Comparison of ENCODE assay signal across 18 cellular contexts in genomic region chr2:119488245-119489182, GRCh38. TPM values are rescaled to one million over a fixed set of nuclear protein-coding genes. Genes with fewer than 3 reads are reported as not detected.
DNase-seq lines count a peak whose midpoint lies in the region; ATAC-seq and TF ChIP-seq lines count a peak whose summit lies in the region.
"Had no signal": no experiment of that assay in that cellular context is flagged by ENCODE, and none has a peak within 500 bp of the region (broad histone marks: within the 10 kb centered on the region; RNA-seq: fewer than 3 reads in every experiment).

No MANE protein-coding gene starts in this region.

- ATAC-seq in heart left ventricle (no peak), left colon (peak; percentile 24), upper lobe of right lung (peak; percentile 38)
- ATAC-seq: effector memory CD8-positive, alpha-beta T cell; sciatic nerve had no signal

- no peak for TF ChIP-seq CTCF in heart left ventricle (IDR thresholded peaks at IDR 0.05)
- TF ChIP-seq CTCF in NB4 (IDR thresholded peaks at IDR 0.05; ENCODE audit: low read depth, low read length): peak; percentile 11
- TF ChIP-seq CTCF in upper lobe of right lung (IDR thresholded peaks at IDR 0.05): no peak

- H3K36me3 ChIP-seq in heart left ventricle: no peaks in the 10 kb centered on the region
- H3K36me3 ChIP-seq in upper lobe of right lung: no peaks in the 10 kb centered on the region

- DNase-seq in heart left ventricle (no peak), cardiac septum (ENCODE audit: low spot score) (no peak), NB4 (ENCODE audit: low read depth) (no peak), left colon (no peak), upper lobe of right lung (peak; percentile 76), NCI-H1417 treated with DMSO at 0.1 percent for 48 hours (lab: John Stamatoyannopoulos, UW) (no peak), C1 segment of cervical spinal cord (lab: John Stamatoyannopoulos, UW) (no peak), 8988T (no peak)
- DNase-seq: activated T-cell treated with anti-CD3 and anti-CD28 coated beads, Interleukin-2, amount 50 U/mL, for 48 hours; DMS 273 treated with DMSO at 0.1 percent for 48 hours; effector memory CD8-positive, alpha-beta T cell; IMR-90; NCI-H82 had no signal

- 72 to 81% (median 75%) methylated on average over 17 to 23 of the region's 23 CpGs for WGBS in heart left ventricle, 4 donors

- H3K4me1 ChIP-seq in heart left ventricle (peaks cover 0 to 74% (median 43%) of the 10 kb centered on the region in 12 donors), upper lobe of right lung (peaks cover 45% of the 10 kb centered on the region)

- H3K27ac ChIP-seq in heart left ventricle (peak overlapping the region in 9 of 12 donors; percentile 15 to 88 (median 80)), upper lobe of right lung (peak overlapping the region; percentile 53)

- TF ChIP-seq POLR2A in heart left ventricle (IDR thresholded peaks at IDR 0.05) (no peak), NB4 (IDR thresholded peaks at IDR 0.05; ENCODE audit: extremely low read depth, insufficient read length) (no peak)

- intact Hi-C loops in heart left ventricle (cut with DNase I): no loop called here
- intact Hi-C loops in cardiac septum (cut with DNase I): loop anchor here (5.0 kb wide), 1 partner anchor 181 kb away; no protein-coding TSS in a partner anchor
- intact Hi-C loops in left colon (cut with DNase I, micrococcal nuclease): no loop called here
- intact Hi-C loops in upper lobe of right lung (cut with DNase I): no loop called here

- peaks cover 0 to 4% (median 0%) of the 10 kb centered on the region in 9 donors for H3K27me3 ChIP-seq in heart left ventricle
- no peaks in the 10 kb centered on the region for H3K27me3 ChIP-seq in upper lobe of right lung

- no peak overlapping the region for H3K4me3 ChIP-seq in heart left ventricle
- no peak overlapping the region for H3K4me3 ChIP-seq in NB4 (ENCODE audit: low read depth, low read length)
- no peak overlapping the region for H3K4me3 ChIP-seq in upper lobe of right lung

- no peaks in the 10 kb centered on the region for H3K9me3 ChIP-seq in heart left ventricle
- no peaks in the 10 kb centered on the region for H3K9me3 ChIP-seq in upper lobe of right lung

RNA-seq across cellular contexts. Expression of gene SCTR, which starts 35.8 kb away (rescaled TPM):
- 1 to 10 TPM in 2 of 9 donors, under 1 TPM in 6, not detected in 1; 0.28 to 2.2 (median 0.44) TPM for total RNA-seq in heart left ventricle
- polyA plus RNA-seq in heart left ventricle: under 1 TPM in 1 of 2 donors, not detected in 1; 0.72 TPM
- total RNA-seq in cardiac septum: 0.59 TPM
- under 1 TPM in 1 of 2 donors, not detected in 1; 0.45 TPM for total RNA-seq in left colon
- total RNA-seq in upper lobe of right lung: 21.0 TPM
- total RNA-seq: astrocyte, IMR-90, mononuclear cell, sciatic nerve, SK-MEL-5 had no signal
- polyA plus RNA-seq: IMR-90 had no signal

RNA-seq across cellular contexts. Expression of gene CFAP221, which starts 55.7 kb away (rescaled TPM):
- 1 to 10 TPM in 6 of 9 donors, under 1 TPM in 2, not detected in 1; 0.86 to 2.2 (median 1.7) TPM for total RNA-seq in heart left ventricle
- under 1 TPM; 0.08 to 0.18 TPM for polyA plus RNA-seq in heart left ventricle
- total RNA-seq in cardiac septum: 1.2 TPM
- not detected for total RNA-seq in left colon
- 26.3 TPM for total RNA-seq in upper lobe of right lung
- total RNA-seq: IMR-90, SK-MEL-5 had no signal
- polyA plus RNA-seq: IMR-90 had no signal

RNA-seq across cellular contexts. Expression of gene TMEM37, which starts 56.9 kb away (rescaled TPM):
- total RNA-seq in heart left ventricle (10 to 100 TPM in 2 of 9 donors, 1 to 10 TPM in 6, under 1 TPM in 1; 0.81 to 24.6 (median 1.7) TPM), cardiac septum (1.5 TPM), left colon (100 to 1,000 TPM in 1 of 2 donors, 10 to 100 TPM in 1; 71.8 to 119 TPM), upper lobe of right lung (23.8 TPM)
- under 1 TPM; 0.75 to 0.88 TPM for polyA plus RNA-seq in heart left ventricle
- total RNA-seq: mononuclear cell, SK-MEL-5, temporal lobe had no signal

Comparison
In these comparisons a context has a peak if more than half of its experiments do, and no peak if none do; other contexts are left out.
1. ATAC-seq: peak in left colon (single experiment) and upper lobe of right lung (single experiment); none in heart left ventricle (0 of 4).